ENCODE assay signal across 19 cellular contexts in the genomic region with DNA sequence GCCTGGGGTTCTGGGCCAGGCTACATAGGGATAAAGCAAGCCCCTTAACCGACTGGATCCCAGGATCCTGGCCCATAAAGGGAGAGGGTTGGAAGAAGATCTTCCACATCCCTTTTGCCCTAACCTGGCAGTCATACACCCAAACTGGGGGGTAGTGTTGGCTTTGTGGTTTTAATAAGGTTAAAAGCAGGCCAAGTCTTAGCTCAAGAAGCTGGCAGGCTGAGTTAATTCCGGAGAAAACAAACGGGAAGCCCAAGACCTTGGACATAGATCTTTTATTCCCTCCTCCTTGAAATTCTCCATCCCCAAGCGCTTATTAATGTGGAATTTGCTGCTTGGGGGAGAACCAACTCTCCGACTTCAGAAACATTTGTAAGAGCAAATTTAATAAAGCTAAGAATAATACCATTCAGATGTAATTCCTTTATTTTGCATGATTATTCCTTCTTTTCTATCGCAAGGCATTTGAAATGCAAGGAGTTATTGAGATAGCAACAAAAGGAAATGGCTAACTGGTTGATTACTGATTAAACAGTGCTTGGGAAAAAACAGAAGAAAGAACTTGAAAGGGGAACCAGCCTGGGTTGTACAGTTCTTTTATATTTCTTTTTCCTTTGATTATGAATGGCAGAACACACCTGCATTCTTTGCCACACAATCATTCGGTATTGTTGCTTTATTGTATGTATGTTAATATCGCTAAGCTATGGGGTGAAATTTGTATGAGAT. TPM values are rescaled to one million over a fixed set of nuclear protein-coding genes. Genes with fewer than 3 reads are reported as not detected.
A peak's percentile ranks its signal among the peaks of the same experiment; 100 is the strongest.
DNase-seq lines count a peak whose midpoint lies in the region; ATAC-seq, FAIRE-seq and TF ChIP-seq lines count a peak whose summit lies in the region.
"Had no signal": no experiment of that assay in that cellular context is flagged by ENCODE, and none has a peak within 500 bp of the region (broad histone marks: within the 10 kb centered on the region; RNA-seq: fewer than 3 reads in every experiment).

No MANE protein-coding gene starts in this region.

- peak overlapping the region; percentile 88 for H3K27ac Mint-ChIP-seq in mesothelial cell of epicardium
- peak overlapping the region; percentile 90 for H3K27ac Mint-ChIP-seq in type B pancreatic cell
- no peak overlapping the region for H3K27ac Mint-ChIP-seq in stimulated activated naive B cell treated with anti-CD40 and anti-IgM and Interleukin-4, amounts not matched to agents 10 μg/mL and 1 μg/mL and 100 μg/mL, for 72 hours
- H3K27ac Mint-ChIP-seq: activated naive CD4-positive, alpha-beta T cell treated with anti-CD3 and anti-CD28 coated beads, Interleukin-2, amount 50 U/mL, for 24 hours; activated T-helper 1 cell treated with anti-CD3 and anti-CD28 coated beads, Interleukin-12 subunit alpha, Interleukin-12 subunit beta, Interleukin-2, Interleukin-4 antibody, amounts not matched to agents 30 ng/mL and 10 ng/mL and 1 ng/mL, durations not matched to agents 14 hours and 24 hours and 36 hours had no signal

- H3K9me3 ChIP-seq in OCI-LY3 (ENCODE audit: insufficient read depth, low read length): no peaks in the 10 kb centered on the region

- peaks cover 35% of the 10 kb centered on the region for H3K4me1 Mint-ChIP-seq in mesothelial cell of epicardium
- peaks cover 19% of the 10 kb centered on the region for H3K4me1 Mint-ChIP-seq in type B pancreatic cell (ENCODE audit: unreplicated experiment)
- no peaks in the 10 kb centered on the region for H3K4me1 Mint-ChIP-seq in stimulated activated naive B cell treated with anti-CD40 and anti-IgM and Interleukin-4, amounts not matched to agents 10 μg/mL and 1 μg/mL and 100 μg/mL, for 72 hours
- H3K4me1 Mint-ChIP-seq: activated naive CD4-positive, alpha-beta T cell treated with anti-CD3 and anti-CD28 coated beads, Interleukin-2, amount 50 U/mL, for 24 hours; naive B cell had no signal

- ATAC-seq in GM19324 (IDR thresholded peaks at IDR 0.05; ENCODE audit: low FRiP score, unreplicated experiment): no peak
- no peak for ATAC-seq in stimulated activated naive B cell treated with anti-CD40 and anti-IgM and Interleukin-4, amounts not matched to agents 10 μg/mL and 1 μg/mL and 100 μg/mL, for 72 hours (replicated peaks)

- no peaks in the 10 kb centered on the region for H3K79me2 ChIP-seq in OCI-LY3 (ENCODE audit: low read length)

- no peak overlapping the region for H2AFZ ChIP-seq in OCI-LY3 (ENCODE audit: low read depth, low read length)

- peak overlapping the region; percentile 75 for H3K4me2 ChIP-seq in OCI-LY3 (ENCODE audit: low read length)

- H3K27ac ChIP-seq in OCI-LY3 (ENCODE audit: low read length): no peak overlapping the region

- no peak for TF ChIP-seq CTCF in OCI-LY3 (IDR thresholded peaks at IDR 0.05; ENCODE audit: low read depth, low read length)
- no peak for TF ChIP-seq CTCF in mesothelial cell of epicardium (IDR thresholded peaks at IDR 0.05; ENCODE audit: unreplicated experiment)
- TF ChIP-seq CTCF in type B pancreatic cell (conservative IDR thresholded peaks at IDR 0.05): no peak

- H4K20me1 ChIP-seq in OCI-LY3 (ENCODE audit: insufficient read depth, low read length): no peaks in the 10 kb centered on the region

- H3K4me1 ChIP-seq in OCI-LY3 (ENCODE audit: low read length): peaks cover 16% of the 10 kb centered on the region

- FAIRE-seq in endometrium (lab: Jason Lieb, UNC): peak; percentile 4

- H3K4me3 Mint-ChIP-seq in mesothelial cell of epicardium: no peak overlapping the region
- peak overlapping the region; percentile 54 for H3K4me3 Mint-ChIP-seq in type B pancreatic cell
- H3K4me3 Mint-ChIP-seq in stimulated activated naive B cell treated with anti-CD40 and anti-IgM and Interleukin-4, amounts not matched to agents 10 μg/mL and 1 μg/mL and 100 μg/mL, for 72 hours: no peak overlapping the region
- H3K4me3 Mint-ChIP-seq: activated naive CD4-positive, alpha-beta T cell treated with anti-CD3 and anti-CD28 coated beads, Interleukin-2, amount 50 U/mL, for 24 hours; activated T-helper 1 cell treated with anti-CD3 and anti-CD28 coated beads, Interleukin-12 subunit alpha, Interleukin-12 subunit beta, Interleukin-2, Interleukin-4 antibody, amounts not matched to agents 30 ng/mL and 10 ng/mL and 1 ng/mL, durations not matched to agents 14 hours and 24 hours and 36 hours; naive B cell had no signal

- H3K9ac ChIP-seq in OCI-LY3 (ENCODE audit: low read length): no peak overlapping the region

- H3K36me3 Mint-ChIP-seq in mesothelial cell of epicardium: no peaks in the 10 kb centered on the region
- no peaks in the 10 kb centered on the region for H3K36me3 Mint-ChIP-seq in type B pancreatic cell
- H3K36me3 Mint-ChIP-seq in stimulated activated naive B cell treated with anti-CD40 and anti-IgM and Interleukin-4, amounts not matched to agents 10 μg/mL and 1 μg/mL and 100 μg/mL, for 72 hours: no peaks in the 10 kb centered on the region
- H3K36me3 Mint-ChIP-seq: activated naive CD4-positive, alpha-beta T cell treated with anti-CD3 and anti-CD28 coated beads, Interleukin-2, amount 50 U/mL, for 24 hours had no signal

- no peaks in the 10 kb centered on the region for H3K27me3 Mint-ChIP-seq in mesothelial cell of epicardium (ENCODE audit: low read depth)
- H3K27me3 Mint-ChIP-seq in type B pancreatic cell: peaks cover 15% of the 10 kb centered on the region
- H3K27me3 Mint-ChIP-seq in stimulated activated naive B cell treated with anti-CD40 and anti-IgM and Interleukin-4, amounts not matched to agents 10 μg/mL and 1 μg/mL and 100 μg/mL, for 72 hours: peaks cover 29 to 39% of the 10 kb centered on the region in 2 donors

- H3K9me3 Mint-ChIP-seq in mesothelial cell of epicardium (no peaks in the 10 kb centered on the region), type B pancreatic cell (no peaks in the 10 kb centered on the region)
- peaks cover 0 to 2% of the 10 kb centered on the region in 2 donors for H3K9me3 Mint-ChIP-seq in stimulated activated naive B cell treated with anti-CD40 and anti-IgM and Interleukin-4, amounts not matched to agents 10 μg/mL and 1 μg/mL and 100 μg/mL, for 72 hours
- H3K9me3 Mint-ChIP-seq: activated naive CD4-positive, alpha-beta T cell treated with anti-CD3 and anti-CD28 coated beads, Interleukin-2, amount 50 U/mL, for 24 hours; activated T-helper 1 cell treated with anti-CD3 and anti-CD28 coated beads, Interleukin-12 subunit alpha, Interleukin-12 subunit beta, Interleukin-2, Interleukin-4 antibody, amounts not matched to agents 30 ng/mL and 10 ng/mL and 1 ng/mL, durations not matched to agents 14 hours and 24 hours and 36 hours had no signal

- H3K36me3 ChIP-seq in OCI-LY3 (replicated peaks; ENCODE audit: low read depth, low read length): no peaks in the 10 kb centered on the region

- H3K27me3 ChIP-seq in OCI-LY3 (ENCODE audit: low read depth, low read length): peaks cover 8% of the 10 kb centered on the region

- DNase-seq in mesothelial cell of epicardium (ENCODE audit: low spot score in 2 of 2, unreplicated experiment in 2 of 2): no peak
- no peak for DNase-seq in type B pancreatic cell (ENCODE audit: extremely low spot score, unreplicated experiment)
- DNase-seq in NCI-H526 (lab: John Stamatoyannopoulos, UW): no peak
- DNase-seq in hepatic stellate cell (ENCODE audit: low spot score): no peak
- DNase-seq in stimulated activated naive B cell treated with anti-CD40 and anti-IgM and Interleukin-4, amounts not matched to agents 10 μg/mL and 1 μg/mL and 100 μg/mL, for 72 hours: no peak
- DNase-seq: activated CD4-positive, alpha-beta T cell treated with anti-CD3 and anti-CD28 coated beads for 48 hours; aorta; cerebellar nuclear complex; naive B cell; NCI-H2107; NCI-H524; stimulated activated CD4-positive, alpha-beta T cell treated with anti-CD3 and anti-CD28 coated beads, Interleukin-1b, Interleukin-23, amount 100 ng/mL, for 48 hours; stimulated activated naive CD4-positive, alpha-beta T cell; SW 1271 had no signal

- H3K4me3 ChIP-seq in OCI-LY3 (ENCODE audit: low read length): peak overlapping the region; percentile 57

RNA-seq across cellular contexts. Expression of gene ARHGAP8, which starts 6.2 kb away (rescaled TPM):
- total RNA-seq in mesothelial cell of epicardium (161 to 172 TPM (median 166 TPM) in 3 replicates), type B pancreatic cell (ENCODE audit: low replicate concordance) (18.0 and 40.3 TPM in 2 replicates)

RNA-seq across cellular contexts. Expression of gene PRR5, which starts 44.2 kb away (rescaled TPM):
- total RNA-seq in mesothelial cell of epicardium (59.7 to 65.3 TPM (median 63.6 TPM) in 3 replicates), type B pancreatic cell (ENCODE audit: low replicate concordance) (21.2 and 30.8 TPM in 2 replicates)
